18 cellular contexts compared by ENCODE assay signal in the genomic region with DNA sequence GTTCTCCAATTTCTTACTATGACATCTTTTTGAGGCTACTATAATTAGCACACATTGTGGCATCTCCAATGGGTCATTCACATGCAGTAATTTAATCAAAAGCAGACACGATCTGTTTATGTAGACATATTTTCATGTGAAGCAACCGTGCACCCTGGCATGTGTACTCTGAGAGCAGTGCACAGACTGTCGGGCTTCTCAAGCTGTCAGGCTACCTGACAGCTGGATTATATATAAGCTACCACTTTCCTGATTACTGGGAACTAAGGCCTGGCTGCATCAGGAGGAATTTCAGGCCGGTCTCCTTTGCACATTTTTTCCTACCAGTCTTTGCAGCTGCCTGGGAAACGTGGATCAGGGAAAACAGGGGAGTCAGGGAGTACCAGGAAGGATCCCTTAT.
DNase-seq lines count a peak whose midpoint lies in the region; ATAC-seq and TF ChIP-seq lines count a peak whose summit lies in the region.
"Had no signal": no experiment of that assay in that cellular context is flagged by ENCODE, and none has a peak within 500 bp of the region (broad histone marks: within the 10 kb centered on the region; RNA-seq: fewer than 3 reads in every experiment).

No MANE protein-coding gene starts in this region.

- no peaks in the 10 kb centered on the region for H3K9me2 ChIP-seq in hepatocyte (replicated peaks; ENCODE audit: insufficient read depth)

- WGBS in hepatocyte (ENCODE audit: low lambda C conversion rate, missing lambda C conversion rate) = 33% methylated on average over 5 of the region's 5 CpGs

- no peak for DNase-seq in Right ventricle myocardium superior
- no peak for DNase-seq in cardiac septum (ENCODE audit: low spot score)
- peak; percentile 93 for DNase-seq in adipocyte (ENCODE audit: low read depth)
- no peak for DNase-seq in hepatocyte (ENCODE audit: low spot score)
- DNase-seq in upper lobe of right lung = no peak
- DNase-seq in activated naive CD4-positive, alpha-beta T cell treated with anti-CD3 and anti-CD28 coated beads, Interleukin-2, amount 10 ng/mL, durations not matched to agents 7 days and 5 days = no peak
- DNase-seq in superior temporal gyrus (ENCODE audit: extremely low spot score) = no peak
- DNase-seq in NCI-H146 treated with DMSO at 0.1 percent for 48 hours (lab: John Stamatoyannopoulos, UW; ENCODE audit: unreplicated experiment) = no peak
- DNase-seq: activated CD4-positive, alpha-beta T cell treated with anti-CD3 and anti-CD28 coated beads, Interleukin-2, amount 10 ng/mL, durations not matched to agents 24 days and 14 days; activated T-cell treated with anti-CD3 and anti-CD28 coated beads, Interleukin-2, amount 50 U/mL, for 72 hours; body of pancreas; Calu3; left lung; NCI-H1048; NCI-H510A; T-helper 2 cell had no signal

- H3K36me3 ChIP-seq in adipocyte (ENCODE audit: control insufficient read depth, insufficient read depth, low read length, severe bottlenecking) (no peaks in the 10 kb centered on the region), hepatocyte (replicated peaks; ENCODE audit: insufficient read depth, low read depth) (no peaks in the 10 kb centered on the region), upper lobe of right lung (no peaks in the 10 kb centered on the region)

- H3K79me2 ChIP-seq in hepatocyte = no peaks in the 10 kb centered on the region

- H3K9ac ChIP-seq in adipocyte (ENCODE audit: low read length) = no peak overlapping the region

- H3K36me3 Mint-ChIP-seq in activated naive CD4-positive, alpha-beta T cell treated with anti-CD3 and anti-CD28 coated beads, Interleukin-2, amount 10 ng/mL, durations not matched to agents 7 days and 5 days = peaks cover 3% of the 10 kb centered on the region

- peaks cover 2% of the 10 kb centered on the region for H4K20me1 ChIP-seq in hepatocyte (ENCODE audit: insufficient read depth, poor library complexity, severe bottlenecking)

- CTCF ChIA-PET in activated naive CD4-positive, alpha-beta T cell treated with anti-CD3 and anti-CD28 coated beads, Interleukin-2, amount 10 ng/mL, durations not matched to agents 7 days and 5 days (lab: Charles Lee) = no interaction called here

- no peaks in the 10 kb centered on the region for H3K9me3 ChIP-seq in adipocyte (ENCODE audit: control insufficient read depth, low read length)
- H3K9me3 ChIP-seq in hepatocyte (ENCODE audit: low read depth) = no peaks in the 10 kb centered on the region
- no peaks in the 10 kb centered on the region for H3K9me3 ChIP-seq in upper lobe of right lung
- H3K9me3 ChIP-seq: body of pancreas, left lung had no signal

- peaks cover 20% of the 10 kb centered on the region for H3K4me1 ChIP-seq in adipocyte (ENCODE audit: control insufficient read depth, insufficient read depth, low read length)
- peaks cover 9% of the 10 kb centered on the region for H3K4me1 ChIP-seq in hepatocyte (ENCODE audit: insufficient read depth)
- H3K4me1 ChIP-seq in upper lobe of right lung = peaks cover 34% of the 10 kb centered on the region

- H3K27me3 Mint-ChIP-seq in activated naive CD4-positive, alpha-beta T cell treated with anti-CD3 and anti-CD28 coated beads, Interleukin-2, amount 10 ng/mL, durations not matched to agents 7 days and 5 days = no peaks in the 10 kb centered on the region
- H3K27me3 Mint-ChIP-seq: activated CD4-positive, alpha-beta T cell treated with anti-CD3 and anti-CD28 coated beads, Interleukin-2, amount 10 ng/mL, durations not matched to agents 24 days and 14 days had no signal

- no peak overlapping the region for H3K27ac Mint-ChIP-seq in activated naive CD4-positive, alpha-beta T cell treated with anti-CD3 and anti-CD28 coated beads, Interleukin-2, amount 10 ng/mL, durations not matched to agents 7 days and 5 days
- H3K27ac Mint-ChIP-seq: activated CD4-positive, alpha-beta T cell treated with anti-CD3 and anti-CD28 coated beads, Interleukin-2, amount 10 ng/mL, durations not matched to agents 24 days and 14 days; activated T-cell treated with anti-CD3 and anti-CD28 coated beads, Interleukin-2, amount 50 U/mL, for 72 hours had no signal

- peak overlapping the region; percentile 22 for H3K27ac ChIP-seq in hepatocyte
- H3K27ac ChIP-seq in upper lobe of right lung = no peak overlapping the region
- H3K27ac ChIP-seq: 22Rv1, body of pancreas, skin epidermis had no signal

- no peak overlapping the region for H2AFZ ChIP-seq in hepatocyte

- H3K27me3 ChIP-seq in adipocyte (replicated peaks; ENCODE audit: control insufficient read depth, insufficient read depth, low read length) = no peaks in the 10 kb centered on the region
- H3K27me3 ChIP-seq in hepatocyte = no peaks in the 10 kb centered on the region
- H3K27me3 ChIP-seq in upper lobe of right lung = no peaks in the 10 kb centered on the region
- H3K27me3 ChIP-seq: body of pancreas, left lung had no signal

- TF ChIP-seq CTCF in hepatocyte (IDR thresholded peaks at IDR 0.05; ENCODE audit: poor library complexity) (no peak), upper lobe of right lung (IDR thresholded peaks at IDR 0.05) (no peak)

- intact Hi-C loops in Right ventricle myocardium superior (cut with DNase I) = no loop called here
- intact Hi-C loops in cardiac septum (cut with DNase I) = no loop called here
- intact Hi-C loops in upper lobe of right lung (cut with DNase I) = no loop called here

- H3K4me1 Mint-ChIP-seq in activated naive CD4-positive, alpha-beta T cell treated with anti-CD3 and anti-CD28 coated beads, Interleukin-2, amount 10 ng/mL, durations not matched to agents 7 days and 5 days = peaks cover 16% of the 10 kb centered on the region

- H3K4me3 ChIP-seq in adipocyte (ENCODE audit: low read length) (peak overlapping the region; percentile 12), hepatocyte (no peak overlapping the region), upper lobe of right lung (no peak overlapping the region)
- H3K4me3 ChIP-seq: body of pancreas, left lung, skin epidermis had no signal

- H3K4me3 Mint-ChIP-seq in activated naive CD4-positive, alpha-beta T cell treated with anti-CD3 and anti-CD28 coated beads, Interleukin-2, amount 10 ng/mL, durations not matched to agents 7 days and 5 days = no peak overlapping the region
- H3K4me3 Mint-ChIP-seq: activated CD4-positive, alpha-beta T cell treated with anti-CD3 and anti-CD28 coated beads, Interleukin-2, amount 10 ng/mL, durations not matched to agents 24 days and 14 days; activated T-cell treated with anti-CD3 and anti-CD28 coated beads, Interleukin-2, amount 50 U/mL, for 72 hours had no signal

- H3K9me3 Mint-ChIP-seq in activated naive CD4-positive, alpha-beta T cell treated with anti-CD3 and anti-CD28 coated beads, Interleukin-2, amount 10 ng/mL, durations not matched to agents 7 days and 5 days = no peaks in the 10 kb centered on the region
- H3K9me3 Mint-ChIP-seq: activated CD4-positive, alpha-beta T cell treated with anti-CD3 and anti-CD28 coated beads, Interleukin-2, amount 10 ng/mL, durations not matched to agents 24 days and 14 days; activated T-cell treated with anti-CD3 and anti-CD28 coated beads, Interleukin-2, amount 50 U/mL, for 72 hours had no signal

- no peak overlapping the region for H3K4me2 ChIP-seq in hepatocyte

- ATAC-seq in Right ventricle myocardium superior (ENCODE audit: poor library complexity) (peak; percentile 23), upper lobe of right lung (peak; percentile 19)
- ATAC-seq: activated T-cell treated with anti-CD3 and anti-CD28 coated beads, Interleukin-2, amount 50 U/mL, for 72 hours; body of pancreas; left lung had no signal
